Comparison of ENCODE assay signal across 4 cellular contexts in genomic region chr4:112554271-112554670, GRCh38. TPM values are rescaled to one million over a fixed set of nuclear protein-coding genes. Genes with fewer than 3 reads are reported as not detected.
"Had no signal": no experiment of that assay in that cellular context is flagged by ENCODE, and none has a peak within 500 bp of the region (broad histone marks: within the 10 kb centered on the region; RNA-seq: fewer than 3 reads in every experiment).

No MANE protein-coding gene starts in this region.

RNA-seq across cellular contexts. Expression of gene NEUROG2, which starts 38.3 kb away (rescaled TPM):
- total RNA-seq: LHCN-M2, M059J, MCF 10A, NCI-H460 had no signal
